In genomic region chr19:55694241-55694655, GRCh38 we compare ENCODE assay signal across 1 cellular context.
TF ChIP-seq lines count a peak whose summit lies in the region.

No MANE protein-coding gene starts in this region.

TF ChIP-seq in WTC11, 78 proteins besides CTCF, POLR2A, EP300 and RAD21 (continued from another document):
- no peak for TF ChIP-seq RELA (CRISPR knock-in tag; IDR thresholded peaks at IDR 0.05; ENCODE audit: borderline replicate concordance)
- TF ChIP-seq HMGXB4 (CRISPR knock-in tag; IDR thresholded peaks at IDR 0.05), result no peak
- TF ChIP-seq, protein P1, sequence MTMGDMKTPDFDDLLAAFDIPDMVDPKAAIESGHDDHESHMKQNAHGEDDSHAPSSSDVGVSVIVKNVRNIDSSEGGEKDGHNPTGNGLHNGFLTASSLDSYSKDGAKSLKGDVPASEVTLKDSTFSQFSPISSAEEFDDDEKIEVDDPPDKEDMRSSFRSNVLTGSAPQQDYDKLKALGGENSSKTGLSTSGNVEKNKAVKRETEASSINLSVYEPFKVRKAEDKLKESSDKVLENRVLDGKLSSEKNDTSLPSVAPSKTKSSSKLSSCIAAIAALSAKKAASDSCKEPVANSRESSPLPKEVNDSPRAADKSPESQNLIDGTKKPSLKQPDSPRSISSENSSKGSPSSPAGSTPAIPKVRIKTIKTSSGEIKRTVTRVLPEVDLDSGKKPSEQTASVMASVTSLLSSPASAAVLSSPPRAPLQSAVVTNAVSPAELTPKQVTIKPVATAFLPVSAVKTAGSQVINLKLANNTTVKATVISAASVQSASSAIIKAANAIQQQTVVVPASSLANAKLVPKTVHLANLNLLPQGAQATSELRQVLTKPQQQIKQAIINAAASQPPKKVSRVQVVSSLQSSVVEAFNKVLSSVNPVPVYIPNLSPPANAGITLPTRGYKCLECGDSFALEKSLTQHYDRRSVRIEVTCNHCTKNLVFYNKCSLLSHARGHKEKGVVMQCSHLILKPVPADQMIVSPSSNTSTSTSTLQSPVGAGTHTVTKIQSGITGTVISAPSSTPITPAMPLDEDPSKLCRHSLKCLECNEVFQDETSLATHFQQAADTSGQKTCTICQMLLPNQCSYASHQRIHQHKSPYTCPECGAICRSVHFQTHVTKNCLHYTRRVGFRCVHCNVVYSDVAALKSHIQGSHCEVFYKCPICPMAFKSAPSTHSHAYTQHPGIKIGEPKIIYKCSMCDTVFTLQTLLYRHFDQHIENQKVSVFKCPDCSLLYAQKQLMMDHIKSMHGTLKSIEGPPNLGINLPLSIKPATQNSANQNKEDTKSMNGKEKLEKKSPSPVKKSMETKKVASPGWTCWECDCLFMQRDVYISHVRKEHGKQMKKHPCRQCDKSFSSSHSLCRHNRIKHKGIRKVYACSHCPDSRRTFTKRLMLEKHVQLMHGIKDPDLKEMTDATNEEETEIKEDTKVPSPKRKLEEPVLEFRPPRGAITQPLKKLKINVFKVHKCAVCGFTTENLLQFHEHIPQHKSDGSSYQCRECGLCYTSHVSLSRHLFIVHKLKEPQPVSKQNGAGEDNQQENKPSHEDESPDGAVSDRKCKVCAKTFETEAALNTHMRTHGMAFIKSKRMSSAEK (CRISPR knock-in tag; IDR thresholded peaks at IDR 0.05; ENCODE audit: borderline replicate concordance), result no peak
- TF ChIP-seq, protein P2, sequence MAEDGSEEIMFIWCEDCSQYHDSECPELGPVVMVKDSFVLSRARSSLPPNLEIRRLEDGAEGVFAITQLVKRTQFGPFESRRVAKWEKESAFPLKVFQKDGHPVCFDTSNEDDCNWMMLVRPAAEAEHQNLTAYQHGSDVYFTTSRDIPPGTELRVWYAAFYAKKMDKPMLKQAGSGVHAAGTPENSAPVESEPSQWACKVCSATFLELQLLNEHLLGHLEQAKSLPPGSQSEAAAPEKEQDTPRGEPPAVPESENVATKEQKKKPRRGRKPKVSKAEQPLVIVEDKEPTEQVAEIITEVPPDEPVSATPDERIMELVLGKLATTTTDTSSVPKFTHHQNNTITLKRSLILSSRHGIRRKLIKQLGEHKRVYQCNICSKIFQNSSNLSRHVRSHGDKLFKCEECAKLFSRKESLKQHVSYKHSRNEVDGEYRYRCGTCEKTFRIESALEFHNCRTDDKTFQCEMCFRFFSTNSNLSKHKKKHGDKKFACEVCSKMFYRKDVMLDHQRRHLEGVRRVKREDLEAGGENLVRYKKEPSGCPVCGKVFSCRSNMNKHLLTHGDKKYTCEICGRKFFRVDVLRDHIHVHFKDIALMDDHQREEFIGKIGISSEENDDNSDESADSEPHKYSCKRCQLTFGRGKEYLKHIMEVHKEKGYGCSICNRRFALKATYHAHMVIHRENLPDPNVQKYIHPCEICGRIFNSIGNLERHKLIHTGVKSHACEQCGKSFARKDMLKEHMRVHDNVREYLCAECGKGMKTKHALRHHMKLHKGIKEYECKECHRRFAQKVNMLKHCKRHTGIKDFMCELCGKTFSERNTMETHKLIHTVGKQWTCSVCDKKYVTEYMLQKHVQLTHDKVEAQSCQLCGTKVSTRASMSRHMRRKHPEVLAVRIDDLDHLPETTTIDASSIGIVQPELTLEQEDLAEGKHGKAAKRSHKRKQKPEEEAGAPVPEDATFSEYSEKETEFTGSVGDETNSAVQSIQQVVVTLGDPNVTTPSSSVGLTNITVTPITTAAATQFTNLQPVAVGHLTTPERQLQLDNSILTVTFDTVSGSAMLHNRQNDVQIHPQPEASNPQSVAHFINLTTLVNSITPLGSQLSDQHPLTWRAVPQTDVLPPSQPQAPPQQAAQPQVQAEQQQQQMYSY (CRISPR knock-in tag; IDR thresholded peaks at IDR 0.05), result no peak
- TF ChIP-seq NR3C1 (CRISPR knock-in tag; conservative IDR thresholded peaks at IDR 0.05; ENCODE audit: low read depth), result no peak
